Comparison of ENCODE assay signal across 2 cellular contexts in the genomic region with DNA sequence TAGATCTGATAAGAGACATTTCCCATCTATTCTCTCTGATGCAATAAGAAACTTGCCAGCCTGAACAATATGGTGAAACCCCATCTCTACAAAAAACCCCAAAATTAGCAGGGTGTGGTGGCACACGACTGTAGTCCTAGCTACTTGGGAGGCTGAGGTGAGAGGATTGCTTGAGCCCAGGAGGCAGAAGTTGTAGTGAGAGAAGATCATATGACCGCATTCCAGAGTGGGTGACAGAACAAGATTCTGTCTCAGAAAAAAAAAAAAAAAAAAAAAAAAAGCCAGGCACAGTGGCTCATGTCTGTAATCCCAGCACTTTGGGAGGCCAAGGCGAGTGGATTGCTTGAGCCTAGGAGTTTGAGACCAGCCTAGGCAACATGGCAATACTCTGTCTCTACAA. TPM values are rescaled to one million over a fixed set of nuclear protein-coding genes. Genes with fewer than 3 reads are reported as not detected.
"Had no signal": no experiment of that assay in that cellular context is flagged by ENCODE, and none has a peak within 500 bp of the region (broad histone marks: within the 10 kb centered on the region; RNA-seq: fewer than 3 reads in every experiment).

No MANE protein-coding gene starts in this region.

RNA-seq across cellular contexts. Expression of a gene that starts 11.3 kb away (rescaled TPM):
- total RNA-seq: T-helper 1 cell treated with Interleukin-12 subunit alpha and Interleukin-12 subunit beta and Interleukin-4 antibody, amounts not matched to agents 30 ng/mL and 1 ng/mL, for 36 hours; T-helper 2 cell treated with Interferon-gamma antibody and Interleukin-4, amounts not matched to agents 100 ng/mL and 5 ng/mL, for 36 hours had no signal
